Comparison of ENCODE assay signal across 13 cellular contexts in the genomic region with DNA sequence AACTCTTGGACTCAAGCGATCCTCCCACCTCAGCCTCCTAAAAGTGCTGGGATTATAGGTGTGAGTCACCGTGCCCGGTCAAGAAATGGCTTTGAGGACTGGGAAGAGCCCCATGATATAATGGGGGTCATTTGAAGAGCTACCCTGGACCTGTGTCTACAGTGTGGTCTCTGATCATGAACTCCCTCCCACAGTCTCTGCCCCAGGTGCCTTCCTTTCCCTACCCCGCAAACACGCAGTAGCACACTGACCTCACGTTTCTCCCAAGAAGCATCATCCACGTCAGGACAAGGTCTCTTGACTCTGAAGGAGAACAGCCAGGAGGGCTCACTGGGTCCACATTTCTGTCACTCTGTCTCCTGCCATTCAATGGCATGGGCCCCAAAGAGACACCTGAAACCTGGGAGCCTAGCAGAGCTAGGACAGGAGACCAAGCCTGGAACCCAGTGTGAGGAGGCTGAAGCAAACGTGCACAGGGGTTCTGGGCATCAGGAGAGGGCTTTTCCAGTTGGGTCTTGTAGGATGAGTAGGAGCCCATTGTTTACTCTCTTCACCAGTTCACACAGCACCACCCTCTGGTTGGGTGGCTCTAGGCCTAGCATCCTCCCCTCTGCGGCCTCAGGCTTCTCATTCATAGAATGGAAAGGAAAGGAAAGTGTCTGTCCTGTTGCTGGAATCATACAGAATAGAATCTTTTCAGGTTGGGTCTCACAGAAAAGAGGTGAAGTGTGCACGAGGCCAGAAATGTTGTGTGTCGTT. TPM values are rescaled to one million over a fixed set of nuclear protein-coding genes. Genes with fewer than 3 reads are reported as not detected.
DNase-seq lines count a peak whose midpoint lies in the region; ATAC-seq and TF ChIP-seq lines count a peak whose summit lies in the region.
"Had no signal": no experiment of that assay in that cellular context is flagged by ENCODE, and none has a peak within 500 bp of the region (broad histone marks: within the 10 kb centered on the region; RNA-seq: fewer than 3 reads in every experiment).

No MANE protein-coding gene starts in this region.

- no peak overlapping the region for H3T11ph ChIP-seq in H9 (ENCODE audit: low read length)

- no peak overlapping the region for H3K23ac ChIP-seq in H9 (ENCODE audit: insufficient read length, low read depth, low read length)

- peaks cover 3% of the 10 kb centered on the region; the same call in 1 of the 2 replicates for H3K27me3 Mint-ChIP-seq in H9 (ENCODE audit: low read depth)
- peaks cover 12% of the 10 kb centered on the region for H3K27me3 Mint-ChIP-seq in neural progenitor cell (ENCODE audit: insufficient read depth, low read depth)

- H3K4me3 Mint-ChIP-seq in H9 (no peak overlapping the region), neural progenitor cell (no peak overlapping the region)
- H3K4me3 Mint-ChIP-seq: CD14-positive monocyte; CD8-positive, alpha-beta T cell had no signal

- H2AFZ ChIP-seq in H9 (ENCODE audit: low read length): no peak overlapping the region
- no peak overlapping the region for H2AFZ ChIP-seq in neural progenitor cell (replicated peaks)

- no peak overlapping the region for H2AK5ac ChIP-seq in H9 (ENCODE audit: insufficient read length, low read length)

- peak; percentile 41; the same call in 2 of the 3 replicates for TF ChIP-seq CTCF in H9 (conservative IDR thresholded peaks at IDR 0.05)
- TF ChIP-seq CTCF in WERI-Rb-1 (IDR thresholded peaks at IDR 0.05; ENCODE audit: low read depth, low read length): 0 out of 2 replicates have a peak, but pooled peaks have one; percentile 10
- TF ChIP-seq CTCF in neural progenitor cell (IDR thresholded peaks at IDR 0.05): no peak
- no peak for TF ChIP-seq CTCF in right atrium auricular region (IDR thresholded peaks at IDR 0.05)

- H3F3A ChIP-seq in neural progenitor cell (ENCODE audit: low read depth): peaks cover 2% of the 10 kb centered on the region

- H3K23me2 ChIP-seq in H9 (ENCODE audit: insufficient read length, low read depth, low read length, poor library complexity, severe bottlenecking): no peaks in the 10 kb centered on the region

- H2BK20ac ChIP-seq in H9 (ENCODE audit: low read depth, low read length, poor library complexity, severe bottlenecking): no peak overlapping the region

- H2BK120ac ChIP-seq in H9 (ENCODE audit: low read depth, low read length, poor library complexity, severe bottlenecking): no peak overlapping the region

- no peak overlapping the region for H3K14ac ChIP-seq in H9 (ENCODE audit: insufficient read depth, low read length)

- H2BK12ac ChIP-seq in H9 (ENCODE audit: insufficient read length, low read depth, low read length): no peak overlapping the region

- no peaks in the 10 kb centered on the region for H3K9me3 Mint-ChIP-seq in H9
- no peaks in the 10 kb centered on the region for H3K9me3 Mint-ChIP-seq in neural progenitor cell

- no CpG with 5 or more reads among the region's 11 CpGs for WGBS in H9 (ENCODE audit: extremely low coverage, insufficient read length, low lambda C conversion rate)

- H3K4me3 ChIP-seq in WERI-Rb-1 (ENCODE audit: low read depth, low read length) (no peak overlapping the region), neural progenitor cell (no peak overlapping the region), right atrium auricular region (no peak overlapping the region)

- no peaks in the 10 kb centered on the region for H3K4me1 ChIP-seq in H9 (ENCODE audit: insufficient read depth, low read length)
- no peaks in the 10 kb centered on the region for H3K4me1 ChIP-seq in neural progenitor cell
- H3K4me1 ChIP-seq in right atrium auricular region: no peaks in the 10 kb centered on the region

- H4K91ac ChIP-seq in H9 (ENCODE audit: insufficient read length, low read depth, low read length): no peak overlapping the region

- H3K36me3 Mint-ChIP-seq in H9 (ENCODE audit: insufficient read depth in 1 of 3, low read depth in 3 of 3) (no peaks in the 10 kb centered on the region; a peak in 1 of 7 replicates), neural progenitor cell (no peaks in the 10 kb centered on the region)
- H3K36me3 Mint-ChIP-seq: CD14-positive monocyte; CD8-positive, alpha-beta T cell had no signal

- H3K36me3 ChIP-seq in WERI-Rb-1 (no peaks in the 10 kb centered on the region), neural progenitor cell (no peaks in the 10 kb centered on the region), right atrium auricular region (no peaks in the 10 kb centered on the region)

- no peak overlapping the region for H4K5ac ChIP-seq in H9 (ENCODE audit: insufficient read length, low read depth, low read length)

- H2BK5ac ChIP-seq in H9 (ENCODE audit: insufficient read length, low read length): no peak overlapping the region

- no peak overlapping the region for H4K8ac ChIP-seq in H9 (replicated peaks; ENCODE audit: insufficient read length, low read depth, low read length)

- H2BK15ac ChIP-seq in H9 (ENCODE audit: low read depth, low read length): no peak overlapping the region

- H3K4me1 Mint-ChIP-seq in H9 (peaks cover 3 to 23% of the 10 kb centered on the region in 2 experiments; a peak in 3 of 4 replicates), neural progenitor cell (peaks cover 2% of the 10 kb centered on the region)
- H3K4me1 Mint-ChIP-seq: CD14-positive monocyte had no signal

- no peak overlapping the region for H3K56ac ChIP-seq in H9 (ENCODE audit: insufficient read length, low read depth, low read length)

- H3K27ac ChIP-seq in H9 (ENCODE audit: insufficient read length, low read depth, low read length) (no peak overlapping the region), WERI-Rb-1 (no peak overlapping the region), neural progenitor cell (no peak overlapping the region), right atrium auricular region (no peak overlapping the region)

- H4K20me1 ChIP-seq in H9 (ENCODE audit: control insufficient read depth, insufficient read depth, insufficient read length): no peaks in the 10 kb centered on the region
- H4K20me1 ChIP-seq in neural progenitor cell (ENCODE audit: low read depth): no peaks in the 10 kb centered on the region

- H3K79me2 ChIP-seq in H9 (ENCODE audit: insufficient read depth, low read length) (no peaks in the 10 kb centered on the region), neural progenitor cell (ENCODE audit: low read depth) (no peaks in the 10 kb centered on the region)

- H3K27ac Mint-ChIP-seq in H9 (no peak overlapping the region), neural progenitor cell (peak overlapping the region; percentile 21)
- H3K27ac Mint-ChIP-seq: CD8-positive, alpha-beta T cell had no signal

- DNase-seq in H9: no peak
- peak; percentile 49 for DNase-seq in HT-29 (ENCODE audit: low spot score)
- DNase-seq in WERI-Rb-1: no peak
- DNase-seq in neural progenitor cell (ENCODE audit: low spot score): no peak
- DNase-seq in MV-4-11 (lab: John Stamatoyannopoulos, UW): no peak
- no peak for DNase-seq in right atrium auricular region (ENCODE audit: low spot score)
- DNase-seq: CD8-positive, alpha-beta T cell; COR-L47; DND-41; GDM1; KBM-7 had no signal

- no peaks in the 10 kb centered on the region for H3K9me3 ChIP-seq in H9 (ENCODE audit: control insufficient read depth, low read depth, low read length)
- H3K9me3 ChIP-seq in WERI-Rb-1 (ENCODE audit: severe bottlenecking): peaks cover 4% of the 10 kb centered on the region
- H3K9me3 ChIP-seq in neural progenitor cell (ENCODE audit: low read depth): no peaks in the 10 kb centered on the region
- H3K9me3 ChIP-seq in right atrium auricular region: no peaks in the 10 kb centered on the region

- H3K18ac ChIP-seq in H9 (ENCODE audit: insufficient read length, low read depth, low read length): no peak overlapping the region

- H3K4ac ChIP-seq in H9 (ENCODE audit: low read depth, low read length): no peak overlapping the region

- H3K9ac ChIP-seq in H9 (ENCODE audit: extremely low read depth, insufficient read length, low read length): no peak overlapping the region
- H3K9ac ChIP-seq in neural progenitor cell: no peak overlapping the region

- H3K79me1 ChIP-seq in H9 (ENCODE audit: insufficient read depth, low read depth, low read length, poor library complexity, severe bottlenecking): no peaks in the 10 kb centered on the region

- no peak overlapping the region for H3K4me2 ChIP-seq in H9 (ENCODE audit: insufficient read depth, insufficient read length, low read length)
- no peak overlapping the region for H3K4me2 ChIP-seq in neural progenitor cell

- H3K27me3 ChIP-seq in H9 (ENCODE audit: insufficient read depth, low read length): no peaks in the 10 kb centered on the region
- no peaks in the 10 kb centered on the region for H3K27me3 ChIP-seq in WERI-Rb-1 (ENCODE audit: insufficient read depth, low read depth, severe bottlenecking)
- H3K27me3 ChIP-seq in neural progenitor cell: no peaks in the 10 kb centered on the region
- no peaks in the 10 kb centered on the region for H3K27me3 ChIP-seq in right atrium auricular region

- ATAC-seq in GM21390 (IDR thresholded peaks at IDR 0.05; ENCODE audit: unreplicated experiment): no peak
- ATAC-seq: CD8-positive, alpha-beta T cell had no signal

RNA-seq across cellular contexts. Expression of a gene that starts 23.0 kb away (rescaled TPM):
- total RNA-seq in H9 (2021) (3.9 and 4.2 TPM in 2 replicates), neural progenitor cell (ENCODE audit: low replicate concordance) (1.5 and 5.2 TPM in 2 replicates), right atrium auricular region (1 to 10 TPM; 1.1 to 6.9 TPM)
- not detected in 2 replicates for total RNA-seq in HT-29 (2014; rRNA removed; shearing (Covaris generic))
- total RNA-seq: CD8-positive, alpha-beta T cell had no signal

RNA-seq across cellular contexts. Expression of a gene that starts 46.5 kb away (rescaled TPM):
- total RNA-seq in H9 (2021) (21.0 and 21.6 TPM in 2 replicates), neural progenitor cell (ENCODE audit: low replicate concordance) (9.2 and 21.1 TPM in 2 replicates), right atrium auricular region (10 to 100 TPM; 10.2 to 12.6 TPM)
- total RNA-seq in HT-29 (2014; rRNA removed; shearing (Covaris generic)): 25.5 and 25.9 TPM in 2 replicates

Comparison
In these comparisons a context has a peak if more than half of its experiments do, and no peak if none do; other contexts are left out.
1. CTCF ChIP-seq: peak in H9 (single experiment) and WERI-Rb-1 (single experiment); none in neural progenitor cell (single experiment) and right atrium auricular region (0 of 2).